1 cellular context compared by ENCODE assay signal in the genomic region with DNA sequence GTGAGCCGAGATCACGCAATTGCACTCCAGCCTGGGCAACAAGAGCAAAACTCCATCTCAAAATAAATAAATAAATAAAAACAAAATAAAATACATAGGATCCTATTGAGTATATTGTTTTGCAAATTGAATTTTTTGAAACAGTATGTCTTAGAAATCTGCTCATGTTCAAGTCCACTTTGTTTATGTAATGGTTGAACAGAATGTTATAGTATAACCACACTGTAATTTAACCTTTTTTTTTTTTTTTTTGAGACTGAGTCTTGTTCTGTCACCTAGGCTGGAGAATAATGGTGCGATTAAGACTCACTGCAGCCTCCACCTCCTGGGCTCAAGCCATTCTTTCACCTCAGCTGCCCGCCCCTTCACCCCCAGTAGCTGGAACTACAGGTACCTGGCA.
A peak's percentile ranks its signal among the peaks of the same experiment; 100 is the strongest.
TF ChIP-seq lines count a peak whose summit lies in the region.

No MANE protein-coding gene starts in this region.

TF ChIP-seq in K562, 482 proteins besides CTCF, POLR2A, EP300 and RAD21:
- TF ChIP-seq ZNF561 (CRISPR knock-in tag; conservative IDR thresholded peaks at IDR 0.05): no peak
- TF ChIP-seq ZNF121 (CRISPR knock-in tag; conservative IDR thresholded peaks at IDR 0.05): peak; percentile 44; the same call in 1 of the 2 replicates
- TF ChIP-seq GATAD2A (IDR thresholded peaks at IDR 0.05): no peak
- TF ChIP-seq SP1 (CRISPR knock-in tag; IDR thresholded peaks at IDR 0.05): no peak
- TF ChIP-seq DACH1 (IDR thresholded peaks at IDR 0.05; ENCODE audit: partially characterized antibody): no peak
- TF ChIP-seq ZNF785 (CRISPR knock-in tag; IDR thresholded peaks at IDR 0.05): no peak
- no peak for TF ChIP-seq ZNF780A (CRISPR knock-in tag; IDR thresholded peaks at IDR 0.05)
- TF ChIP-seq NELFE (IDR thresholded peaks at IDR 0.05; ENCODE audit: insufficient read depth, insufficient read length): no peak
